In genomic region chr3:113825090-113825489, GRCh38 we compare ENCODE assay signal across 8 cellular contexts. TPM values are rescaled to one million over a fixed set of nuclear protein-coding genes. Genes with fewer than 3 reads are reported as not detected.
DNase-seq lines count a peak whose midpoint lies in the region; ATAC-seq and TF ChIP-seq lines count a peak whose summit lies in the region.

No MANE protein-coding gene starts in this region.

- no peak overlapping the region for H3K27ac ChIP-seq in uterus

- intact Hi-C loops in uterus (cut with DNase I; ENCODE audit: low total_unique reads) (no loop called here), posterior vena cava (cut with DNase I) (no loop called here)

- POLR2A ChIA-PET in AG04449 (lab: Yijun Ruan, JAX), result no interaction called here

- CTCF ChIA-PET in AG04449 (lab: Yijun Ruan, JAX), result interaction anchor here (0.8 to 2.9 kb wide), 10 partner anchors 9 to 89 kb away, joined by 3 to 14 read pairs (median 7); partner anchors contain the start of genes GRAMD1C and NAA50

- peak; percentile 16 for TF ChIP-seq CTCF in AG04449 (IDR thresholded peaks at IDR 0.05; ENCODE audit: insufficient read depth, low read length, missing control alignments)
- TF ChIP-seq CTCF in astrocyte of the cerebellum (IDR thresholded peaks at IDR 0.05; ENCODE audit: low read depth, low read length, missing control alignments), result peak; percentile 22
- TF ChIP-seq CTCF in uterus (IDR thresholded peaks at IDR 0.05), result no peak

- no peaks in the 10 kb centered on the region for H3K9me3 ChIP-seq in uterus

- H3K4me3 ChIP-seq in AG04449 (ENCODE audit: low read depth, low read length), result no peak overlapping the region
- H3K4me3 ChIP-seq in astrocyte of the cerebellum (ENCODE audit: low read depth, low read length), result no peak overlapping the region
- H3K4me3 ChIP-seq in uterus, result no peak overlapping the region

- in situ Hi-C loops in astrocyte of the cerebellum (cut with HindIII; ENCODE audit: low sequenced_read_pairs), result no loop called here

- TF ChIP-seq POLR2A in uterus (IDR thresholded peaks at IDR 0.05), result no peak

- H3K27me3 ChIP-seq in uterus, result no peaks in the 10 kb centered on the region

- ATAC-seq in GM18909 (IDR thresholded peaks at IDR 0.05; ENCODE audit: poor library complexity, unreplicated experiment) (peak; percentile 69), HG03095 (IDR thresholded peaks at IDR 0.05; ENCODE audit: unreplicated experiment) (peak; percentile 80)

- no peaks in the 10 kb centered on the region for H3K4me1 ChIP-seq in uterus

- H3K36me3 ChIP-seq in uterus, result no peaks in the 10 kb centered on the region

- DNase-seq in AG04449 (ENCODE audit: low read depth, low spot score), result no peak
- no peak for DNase-seq in astrocyte of the cerebellum (ENCODE audit: low read depth)
- DNase-seq in uterus, result no peak
- no peak for DNase-seq in posterior vena cava (ENCODE audit: low spot score)
- no peak for DNase-seq in activated CD8-positive, alpha-beta memory T cell treated with anti-CD3 and anti-CD28 coated beads for 24 hours
- no peak for DNase-seq in stimulated activated naive CD4-positive, alpha-beta T cell treated with Interleukin-2 at 50 U/mL for 16 hours (lab: John Stamatoyannopoulos, UW)

RNA-seq across cellular contexts. Expression of gene GRAMD1C, which starts 13.5 kb away (rescaled TPM):
- 10 to 100 TPM in 2 of 4 donors, 1 to 10 TPM in 1, under 1 TPM in 1; 0.26 to 16.6 (median 6.9) TPM for total RNA-seq in uterus
- 1 to 10 TPM; 1.1 to 1.2 TPM for total RNA-seq in posterior vena cava

Comparison
In these comparisons a context has a peak if more than half of its experiments do, and no peak if none do; other contexts are left out.
1. CTCF ChIP-seq: peak in AG04449 (single experiment) and astrocyte of the cerebellum (single experiment); none in uterus (0 of 4).